1 cellular context compared by ENCODE assay signal in the genomic region with DNA sequence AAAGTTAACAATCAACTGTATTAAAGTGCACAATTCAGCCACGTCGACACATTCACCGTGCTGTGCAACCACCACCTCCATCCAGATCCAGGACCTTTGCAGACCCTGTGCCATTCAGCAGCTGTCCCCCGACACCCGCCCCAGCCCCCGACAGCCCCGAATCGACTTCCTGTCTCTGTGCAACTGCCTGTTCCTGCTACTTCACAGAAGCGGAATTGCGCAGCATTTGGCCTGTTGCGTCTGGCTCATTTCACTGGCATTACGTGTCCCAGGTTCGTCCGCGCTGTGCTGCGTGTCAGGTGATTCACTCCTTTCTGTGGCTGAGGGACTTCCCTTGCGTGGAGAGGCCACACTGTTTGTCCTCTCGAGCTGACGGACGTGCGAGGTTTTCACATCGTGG.
TF ChIP-seq lines count a peak whose summit lies in the region.

No MANE protein-coding gene starts in this region.

TF ChIP-seq in HepG2, 621 proteins besides CTCF, POLR2A, EP300 and RAD21:
- TF ChIP-seq, protein P1, sequence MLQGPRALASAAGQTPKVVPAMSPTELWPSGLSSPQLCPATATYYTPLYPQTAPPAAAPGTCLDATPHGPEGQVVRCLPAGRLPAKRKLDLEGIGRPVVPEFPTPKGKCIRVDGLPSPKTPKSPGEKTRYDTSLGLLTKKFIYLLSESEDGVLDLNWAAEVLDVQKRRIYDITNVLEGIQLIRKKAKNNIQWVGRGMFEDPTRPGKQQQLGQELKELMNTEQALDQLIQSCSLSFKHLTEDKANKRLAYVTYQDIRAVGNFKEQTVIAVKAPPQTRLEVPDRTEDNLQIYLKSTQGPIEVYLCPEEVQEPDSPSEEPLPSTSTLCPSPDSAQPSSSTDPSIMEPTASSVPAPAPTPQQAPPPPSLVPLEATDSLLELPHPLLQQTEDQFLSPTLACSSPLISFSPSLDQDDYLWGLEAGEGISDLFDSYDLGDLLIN (CRISPR knock-in tag; IDR thresholded peaks at IDR 0.05; ENCODE audit: borderline replicate concordance) = no peak
- TF ChIP-seq, protein P2, sequence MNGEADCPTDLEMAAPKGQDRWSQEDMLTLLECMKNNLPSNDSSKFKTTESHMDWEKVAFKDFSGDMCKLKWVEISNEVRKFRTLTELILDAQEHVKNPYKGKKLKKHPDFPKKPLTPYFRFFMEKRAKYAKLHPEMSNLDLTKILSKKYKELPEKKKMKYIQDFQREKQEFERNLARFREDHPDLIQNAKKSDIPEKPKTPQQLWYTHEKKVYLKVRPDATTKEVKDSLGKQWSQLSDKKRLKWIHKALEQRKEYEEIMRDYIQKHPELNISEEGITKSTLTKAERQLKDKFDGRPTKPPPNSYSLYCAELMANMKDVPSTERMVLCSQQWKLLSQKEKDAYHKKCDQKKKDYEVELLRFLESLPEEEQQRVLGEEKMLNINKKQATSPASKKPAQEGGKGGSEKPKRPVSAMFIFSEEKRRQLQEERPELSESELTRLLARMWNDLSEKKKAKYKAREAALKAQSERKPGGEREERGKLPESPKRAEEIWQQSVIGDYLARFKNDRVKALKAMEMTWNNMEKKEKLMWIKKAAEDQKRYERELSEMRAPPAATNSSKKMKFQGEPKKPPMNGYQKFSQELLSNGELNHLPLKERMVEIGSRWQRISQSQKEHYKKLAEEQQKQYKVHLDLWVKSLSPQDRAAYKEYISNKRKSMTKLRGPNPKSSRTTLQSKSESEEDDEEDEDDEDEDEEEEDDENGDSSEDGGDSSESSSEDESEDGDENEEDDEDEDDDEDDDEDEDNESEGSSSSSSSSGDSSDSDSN (CRISPR knock-in tag; IDR thresholded peaks at IDR 0.05) = no peak
- TF ChIP-seq ZNF850 (CRISPR knock-in tag; conservative IDR thresholded peaks at IDR 0.05) (no peak), SKI (IDR thresholded peaks at IDR 0.05; ENCODE audit: partially characterized antibody) (no peak), SETDB1 (CRISPR knock-in tag; IDR thresholded peaks at IDR 0.05; ENCODE audit: borderline replicate concordance) (no peak), YY1 (IDR thresholded peaks at IDR 0.05; ENCODE audit: insufficient read depth, insufficient replicate concordance, low read depth, low read length) (no peak)
- TF ChIP-seq, protein P3, sequence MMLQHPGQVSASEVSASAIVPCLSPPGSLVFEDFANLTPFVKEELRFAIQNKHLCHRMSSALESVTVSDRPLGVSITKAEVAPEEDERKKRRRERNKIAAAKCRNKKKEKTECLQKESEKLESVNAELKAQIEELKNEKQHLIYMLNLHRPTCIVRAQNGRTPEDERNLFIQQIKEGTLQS (CRISPR knock-in tag; IDR thresholded peaks at IDR 0.05) = no peak
